In genomic region chr19:20776083-20777076, GRCh38 we compare ENCODE assay signal across 8 cellular contexts. TPM values are rescaled to one million over a fixed set of nuclear protein-coding genes. Genes with fewer than 3 reads are reported as not detected.
A peak's percentile ranks its signal among the peaks of the same experiment; 100 is the strongest.
DNase-seq lines count a peak whose midpoint lies in the region; ATAC-seq and TF ChIP-seq lines count a peak whose summit lies in the region.

Gene ZNF66 (plus strand): TSS chr19:20776304. CDS start chr19:20776448, 144 bp downstream.

- no peak for TF ChIP-seq CTCF in OCI-LY7 (conservative IDR thresholded peaks at IDR 0.05; ENCODE audit: low read length)

- CTCF ChIA-PET in OCI-LY7 (lab: Charles Lee; ENCODE audit: unreplicated experiment): no interaction called here

- H3K9me3 ChIP-seq in OCI-LY7 (ENCODE audit: low read length): peaks cover 21% of the 10 kb centered on the region; the same call in 1 of the 2 replicates
- no peaks in the 10 kb centered on the region for H3K9me3 ChIP-seq in muscle layer of colon (ENCODE audit: low read length)

- H3K36me3 ChIP-seq in OCI-LY7 (ENCODE audit: insufficient read depth, low read length): peaks cover 39% of the 10 kb centered on the region
- H3K36me3 ChIP-seq in muscle layer of colon (ENCODE audit: insufficient read depth, low read length): no peaks in the 10 kb centered on the region

- H3K9ac ChIP-seq in muscle layer of colon (ENCODE audit: low read length): peak within 1 kb of the TSS; percentile 39

- no TSS peak for BruUV-seq in OCI-LY7 (replicated peaks; lab: Mats Ljungman, UMichigan)

- H3K4me3 ChIP-seq in OCI-LY7 (ENCODE audit: low read depth, low read length, poor library complexity, severe bottlenecking) (peak within 1 kb of the TSS; percentile 85), muscle layer of colon (ENCODE audit: low read depth in 1 of 2, low read length in 2 of 2) (peak within 1 kb of the TSS; percentile 92 to 95)

- peaks cover 3% of the 10 kb centered on the region for H3K4me1 ChIP-seq in OCI-LY7 (ENCODE audit: insufficient read depth, low read length, poor library complexity, severe bottlenecking)
- H3K4me1 ChIP-seq in muscle layer of colon (ENCODE audit: insufficient read depth, low read length): no peaks in the 10 kb centered on the region

- ATAC-seq in GM19455 (IDR thresholded peaks at IDR 0.05; ENCODE audit: unreplicated experiment) (peak; percentile 96), esophagus mucosa (peak; percentile 100)

- POLR2A ChIA-PET in OCI-LY7 (lab: Charles Lee): interaction anchor here (0.6 to 3.0 kb wide), 21 partner anchors 9 to 1654 kb away, joined by 3 to 19 read pairs (median 4); partner anchors contain the start of genes ZNF430, ZNF431, ZNF737 and ZNF85

- intact Hi-C loops in OCI-LY7 (cut with micrococcal nuclease; ENCODE audit: unreplicated experiment): loop anchor here (1.0 to 10.0 kb wide), 3 partner anchors 147 to 548 kb away; partner anchors contain the start of genes ZNF708, ZNF737 and ZNF85

- peak within 1 kb of the TSS; percentile 75 for H3K4me2 ChIP-seq in OCI-LY7 (ENCODE audit: low read length)

- H3K27ac ChIP-seq in OCI-LY7 (ENCODE audit: low read depth, low read length, poor library complexity, severe bottlenecking): peak within 1 kb of the TSS; percentile 77
- H3K27ac ChIP-seq in muscle layer of colon (ENCODE audit: low read depth, low read length): peak within 1 kb of the TSS; percentile 48

- no peaks in the 10 kb centered on the region for H3K27me3 ChIP-seq in muscle layer of colon (ENCODE audit: control insufficient read depth in 1 of 2, insufficient read depth in 2 of 2, low read length in 2 of 2)

- peak within 1 kb of the TSS; percentile 35; the same call in 1 of the 2 replicates for H2AFZ ChIP-seq in OCI-LY7 (ENCODE audit: low read length)

- no peaks in the 10 kb centered on the region for H3K9me2 ChIP-seq in OCI-LY7 (ENCODE audit: insufficient read depth, low read length)

- DNase-seq in CMK (ENCODE audit: low read depth) (peak; percentile 79), HPDE6-E6E7 (ENCODE audit: extremely low spot score) (peak; percentile 86), OCI-LY7 (ENCODE audit: low spot score) (peak; percentile 99)
- DNase-seq in activated T-cell treated with anti-CD3 and anti-CD28 coated beads, Interleukin-2, amount 50 U/mL, for 1 hour: peak; percentile 94
- peak; percentile 83 to 85 for DNase-seq in stimulated activated CD8-positive, alpha-beta memory T cell treated with anti-CD3 and anti-CD28 coated beads, Interleukin-7, amount 100 ng/mL, for 1 hour (ENCODE audit: low read depth in 2 of 2)

- H4K20me1 ChIP-seq in OCI-LY7 (ENCODE audit: insufficient read depth, low read length): no peaks in the 10 kb centered on the region

- peaks cover 47% of the 10 kb centered on the region for H3K79me2 ChIP-seq in OCI-LY7 (ENCODE audit: insufficient read depth, low read depth, low read length)

RNA-seq across cellular contexts. Expression of gene ZNF66, which starts in this region (rescaled TPM):
- total RNA-seq in OCI-LY7 (2014; rRNA removed; shearing (Covaris generic)): 32.4 and 34.2 TPM in 2 replicates
- total RNA-seq in OCI-LY7 (2022): 28.4 and 39.6 TPM in 2 replicates
- total RNA-seq in esophagus mucosa: 2.4 TPM

Comparison
In these comparisons a context has a peak if more than half of its experiments do, and no peak if none do; other contexts are left out.
1. Peak in every context shown above with its lines: DNase-seq, ATAC-seq, H3K4me3 ChIP-seq and H3K27ac ChIP-seq.